8 cellular contexts compared by ENCODE assay signal in the genomic region with DNA sequence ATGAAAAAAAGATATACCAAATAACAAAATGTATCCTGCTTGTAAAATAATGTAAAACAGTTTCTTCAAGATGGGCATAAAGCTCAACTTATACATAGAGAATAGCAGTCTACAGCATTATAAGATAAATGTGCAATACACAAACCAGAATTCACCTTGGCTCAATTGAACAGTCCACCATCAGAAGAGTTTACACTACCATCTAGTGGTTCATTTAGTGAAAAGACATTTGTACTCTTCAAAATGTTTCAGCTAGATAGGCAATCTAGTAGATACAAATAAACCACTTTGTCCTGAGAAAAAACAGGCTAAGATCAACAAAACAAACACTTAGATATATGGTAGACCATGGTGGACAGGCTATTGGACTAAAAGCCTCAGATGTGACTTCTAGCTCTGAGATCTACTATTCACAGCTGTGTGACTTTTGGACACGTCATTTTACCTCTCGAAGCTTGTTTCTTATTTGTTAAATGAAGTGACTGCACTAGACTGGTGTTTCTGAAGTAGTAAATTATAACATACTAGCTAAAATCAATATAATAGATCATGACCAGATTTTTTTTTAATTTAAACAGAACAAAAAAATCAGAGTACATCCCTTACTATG. TPM values are rescaled to one million over a fixed set of nuclear protein-coding genes. Genes with fewer than 3 reads are reported as not detected.
DNase-seq lines count a peak whose midpoint lies in the region; ATAC-seq and TF ChIP-seq lines count a peak whose summit lies in the region.

No MANE protein-coding gene starts in this region.

- no peaks in the 10 kb centered on the region for H3K36me3 Mint-ChIP-seq in type B pancreatic cell

- ATAC-seq in GM21447 (IDR thresholded peaks at IDR 0.05; ENCODE audit: unreplicated experiment) = no peak
- no peak for ATAC-seq in omental fat pad (ENCODE audit: low FRiP score)

- H3K27me3 Mint-ChIP-seq in type B pancreatic cell = peaks cover 6% of the 10 kb centered on the region

- H3K27ac Mint-ChIP-seq in type B pancreatic cell = peak overlapping the region; percentile 9

- peak in 2 of 3 experiments; percentile 32 to 63 for DNase-seq in NCI-H1417 (lab: John Stamatoyannopoulos, UW)
- DNase-seq in NCI-H1417 treated with DMSO at 0.1 percent for 48 hours (lab: John Stamatoyannopoulos, UW) = no peak
- peak; percentile 34 for DNase-seq in NCI-H146 (lab: John Stamatoyannopoulos, UW)
- peak; percentile 57 for DNase-seq in astrocyte of the hippocampus (ENCODE audit: low read depth, low spot score)
- DNase-seq in iPS-NIHi7 (ENCODE audit: extremely low spot score) = peak; percentile 33
- DNase-seq in type B pancreatic cell (ENCODE audit: extremely low spot score, unreplicated experiment) = no peak
- no peak for DNase-seq in omental fat pad (ENCODE audit: low spot score)

- no peaks in the 10 kb centered on the region for H3K4me1 Mint-ChIP-seq in type B pancreatic cell (ENCODE audit: unreplicated experiment)

- no peaks in the 10 kb centered on the region for H3K9me3 Mint-ChIP-seq in type B pancreatic cell

- no peak overlapping the region for H3K4me3 Mint-ChIP-seq in type B pancreatic cell

- TF ChIP-seq CTCF in type B pancreatic cell (conservative IDR thresholded peaks at IDR 0.05) (peak; percentile 74), omental fat pad (IDR thresholded peaks at IDR 0.05) (no peak)

RNA-seq across cellular contexts. Expression of gene TPD52L3, which starts 22.1 kb away (rescaled TPM):
- total RNA-seq in type B pancreatic cell (ENCODE audit: low replicate concordance) = not detected in 2 replicates
- not detected for total RNA-seq in omental fat pad

Comparison
In these comparisons a context has a peak if more than half of its experiments do, and no peak if none do; other contexts are left out.
1. DNase-seq: peak in NCI-H1417 (2 of 3), NCI-H146 (single experiment), astrocyte of the hippocampus (single experiment) and iPS-NIHi7 (single experiment); none in NCI-H1417 treated with DMSO at 0.1 percent for 48 hours (single experiment), type B pancreatic cell (single experiment) and omental fat pad (single experiment).